In the genomic region with DNA sequence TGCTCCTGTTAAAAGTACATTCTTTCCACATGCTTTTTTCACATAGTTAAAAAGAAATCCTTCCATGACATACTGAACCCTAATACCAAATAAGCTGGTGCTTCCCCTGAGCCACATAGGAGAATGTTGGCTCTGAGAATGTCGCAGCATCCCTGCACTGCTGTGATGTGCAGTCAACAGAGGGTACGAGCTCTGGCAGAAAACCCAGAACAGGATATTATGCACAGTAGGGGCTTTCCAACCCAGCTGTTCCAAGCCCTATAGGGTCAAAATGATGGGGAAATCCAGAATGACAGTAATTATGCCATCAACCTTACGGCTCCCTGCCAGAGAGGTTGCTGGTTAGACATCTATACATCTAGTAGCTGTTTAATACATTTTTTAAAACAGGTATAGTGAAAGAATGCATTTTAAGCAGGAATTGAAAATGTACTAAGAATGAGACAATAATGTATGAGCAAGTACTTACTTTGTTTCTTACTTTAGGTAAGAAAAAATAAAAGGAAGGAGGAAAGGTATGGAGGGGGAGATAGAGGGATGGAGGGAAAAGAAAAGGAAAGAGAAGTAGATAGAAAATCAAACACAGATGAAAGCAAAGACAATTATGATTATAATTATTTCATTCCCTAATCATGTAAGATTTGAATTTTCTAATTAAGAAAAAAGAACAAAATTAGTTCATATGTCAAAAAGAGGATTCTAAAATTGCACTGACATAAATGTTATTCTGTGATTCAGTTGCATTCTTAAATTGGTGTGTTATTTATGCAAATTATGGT, we compare ENCODE assay signal across 9 cellular contexts.
DNase-seq lines count a peak whose midpoint lies in the region; ATAC-seq and TF ChIP-seq lines count a peak whose summit lies in the region.
"Had no signal": no experiment of that assay in that cellular context is flagged by ENCODE, and none has a peak within 500 bp of the region (broad histone marks: within the 10 kb centered on the region; RNA-seq: fewer than 3 reads in every experiment).

No MANE protein-coding gene starts in this region.

- H3K4me1 ChIP-seq in HAP-1 (peaks cover 13% of the 10 kb centered on the region), testis (no peaks in the 10 kb centered on the region)

- H3K27me3 ChIP-seq in HAP-1 (ENCODE audit: low read depth) (no peaks in the 10 kb centered on the region), testis (no peaks in the 10 kb centered on the region)
- H3K27me3 ChIP-seq: right lobe of liver had no signal

- no peak for TF ChIP-seq POLR2A in testis (IDR thresholded peaks at IDR 0.05)

- H3K4me3 ChIP-seq in HAP-1: no peak overlapping the region
- no peak overlapping the region for H3K4me3 ChIP-seq in testis
- H3K4me3 ChIP-seq: right lobe of liver had no signal

- in situ Hi-C loops in HAP-1 (cut with MboI; ENCODE audit: low sequenced_read_pairs): no loop called here

- peak; percentile 52 for DNase-seq in activated CD4-positive, alpha-beta T cell treated with anti-CD3 and anti-CD28 coated beads for 48 hours
- peak; percentile 27 to 30 for DNase-seq in stimulated activated CD4-positive, alpha-beta T cell treated with anti-CD3 and anti-CD28 coated beads, Interleukin-12 subunit alpha, Interleukin-12 subunit beta, amount 100 ng/mL, for 24 hours (ENCODE audit: low read depth in 2 of 2)
- no peak for DNase-seq in globus pallidus (ENCODE audit: low spot score)
- no peak for DNase-seq in HAP-1 (ENCODE audit: low spot score in 2 of 2)
- DNase-seq in testis: no peak
- DNase-seq in RWPE1 (ENCODE audit: low spot score): no peak
- DNase-seq: right lobe of liver had no signal

- H3K27ac ChIP-seq in testis: no peak overlapping the region
- no peak overlapping the region for H3K27ac ChIP-seq in RWPE1
- H3K27ac ChIP-seq: right lobe of liver had no signal

- ATAC-seq in GM18870 (IDR thresholded peaks at IDR 0.05; ENCODE audit: unreplicated experiment) (peak; percentile 58), HG02970 (IDR thresholded peaks at IDR 0.05; ENCODE audit: low FRiP score, unreplicated experiment) (peak; percentile 54)

- POLR2A ChIA-PET in RWPE1 (lab: Yijun Ruan, JAX; ENCODE audit: low non-redundant PET): no interaction called here

- CTCF ChIA-PET in RWPE1 (lab: Yijun Ruan, JAX): interaction anchor here (0.7 kb wide), 1 partner anchor 102 kb away, joined by 3 read pairs; no protein-coding TSS in a partner anchor

- H3K9me3 ChIP-seq in HAP-1: no peaks in the 10 kb centered on the region
- no peaks in the 10 kb centered on the region for H3K9me3 ChIP-seq in testis
- H3K9me3 ChIP-seq: right lobe of liver had no signal

- H3K36me3 ChIP-seq in HAP-1 (replicated peaks) (no peaks in the 10 kb centered on the region), testis (ENCODE audit: low read depth, missing control alignments) (no peaks in the 10 kb centered on the region)
- H3K36me3 ChIP-seq: right lobe of liver had no signal

- intact Hi-C loops in testis (cut with DNase I; ENCODE audit: low total_unique reads): no loop called here

- 84 to 87% methylated on average over 3 of the region's 3 CpGs for WGBS in testis, 2 donors

- TF ChIP-seq CTCF in testis (IDR thresholded peaks at IDR 0.05): no peak
- TF ChIP-seq CTCF in RWPE1 (conservative IDR thresholded peaks at IDR 0.05; ENCODE audit: low read depth): no peak

Comparison
In these comparisons a context has a peak if more than half of its experiments do, and no peak if none do; other contexts are left out.
1. DNase-seq: peak in activated CD4-positive, alpha-beta T cell treated with anti-CD3 and anti-CD28 coated beads for 48 hours (single experiment) and stimulated activated CD4-positive, alpha-beta T cell treated with anti-CD3 and anti-CD28 coated beads, Interleukin-12 subunit alpha, Interleukin-12 subunit beta, amount 100 ng/mL, for 24 hours (2 of 2); none in globus pallidus (single experiment), HAP-1 (0 of 2), testis (single experiment) and RWPE1 (single experiment).